Comparison of ENCODE assay signal across 8 cellular contexts in the genomic region with DNA sequence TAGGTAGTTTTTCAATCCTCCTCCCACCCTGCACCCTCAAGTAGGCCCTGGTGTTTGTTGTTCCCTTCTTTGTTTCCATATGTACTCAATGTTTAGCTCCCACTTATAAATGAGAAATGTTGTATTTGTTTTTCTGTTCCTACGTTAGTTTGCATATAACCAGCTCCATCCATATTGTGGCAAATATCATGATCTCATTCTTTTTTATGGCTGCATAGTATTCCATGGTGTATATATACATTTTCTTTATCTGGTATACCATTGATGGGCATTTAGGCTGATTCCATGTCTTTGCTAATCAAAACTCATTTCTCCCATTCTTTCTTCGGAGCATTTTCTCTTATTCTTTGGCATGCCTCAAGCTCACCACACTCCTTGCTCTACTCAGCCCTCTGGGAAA.
"Had no signal": no experiment of that assay in that cellular context is flagged by ENCODE, and none has a peak within 500 bp of the region (broad histone marks: within the 10 kb centered on the region; RNA-seq: fewer than 3 reads in every experiment).

No MANE protein-coding gene starts in this region.

- DNase-seq: GDM1, GF-D8 had no signal

- FAIRE-seq: G401.6, GM12878, GM12891, GM12892, GM18507, GM19239 had no signal

- H3K4me3 ChIP-seq: GM12878 had no signal
